13 cellular contexts compared by ENCODE assay signal in genomic region chr1:47181955-47182680, GRCh38. TPM values are rescaled to one million over a fixed set of nuclear protein-coding genes. Genes with fewer than 3 reads are reported as not detected.
DNase-seq lines count a peak whose midpoint lies in the region; ATAC-seq, FAIRE-seq and TF ChIP-seq lines count a peak whose summit lies in the region.
"Had no signal": no experiment of that assay in that cellular context is flagged by ENCODE, and none has a peak within 500 bp of the region (broad histone marks: within the 10 kb centered on the region; RNA-seq: fewer than 3 reads in every experiment).

No MANE protein-coding gene starts in this region.

- POLR2A ChIA-PET in PC-3 (lab: Charles Lee; ENCODE audit: unreplicated experiment) (interaction anchor here (0.5 kb wide), 1 partner anchor 1472 kb away, joined by 3 read pairs; no protein-coding TSS in a partner anchor), endothelial cell of umbilical vein (lab: Charles Lee) (no interaction called here), OCI-LY7 (lab: Charles Lee) (interaction anchor here (0.6 kb wide), 1 partner anchor 56 kb away, joined by 3 read pairs; no protein-coding TSS in a partner anchor)

- H4K91ac ChIP-seq in H9 (ENCODE audit: insufficient read length, low read depth, low read length): no peak overlapping the region

- TF ChIP-seq POLR2A in endothelial cell of umbilical vein (IDR thresholded peaks at IDR 0.05; ENCODE audit: low read depth, low read length): no peak

- H3K27me3 Mint-ChIP-seq in neural crest cell (ENCODE audit: low read depth) (peaks cover 36% of the 10 kb centered on the region), H9 (ENCODE audit: low read depth) (peaks cover 67% of the 10 kb centered on the region)

- no peaks in the 10 kb centered on the region for H3F3A ChIP-seq in PC-3 (ENCODE audit: low read length, unreplicated experiment)

- H3K14ac ChIP-seq in H9 (ENCODE audit: insufficient read depth, low read length): no peak overlapping the region

- H3K36me3 ChIP-seq in PC-3 (ENCODE audit: low read depth, low read length) (no peaks in the 10 kb centered on the region), endothelial cell of umbilical vein (ENCODE audit: control insufficient read depth in 2 of 2, extremely low read depth in 1 of 2, insufficient read depth in 2 of 2, low read length in 2 of 2) (no peaks in the 10 kb centered on the region), OCI-LY7 (ENCODE audit: insufficient read depth, low read length) (no peaks in the 10 kb centered on the region)
- H3K36me3 ChIP-seq: heart left ventricle had no signal

- no peaks in the 10 kb centered on the region for H3K9me3 ChIP-seq in PC-3 (ENCODE audit: low read length)
- no peaks in the 10 kb centered on the region for H3K9me3 ChIP-seq in endothelial cell of umbilical vein (replicated peaks; ENCODE audit: control insufficient read depth, insufficient read depth, low read length)
- H3K9me3 ChIP-seq in OCI-LY7 (ENCODE audit: low read length): no peaks in the 10 kb centered on the region
- no peaks in the 10 kb centered on the region for H3K9me3 ChIP-seq in H9 (ENCODE audit: control insufficient read depth, low read depth, low read length)
- H3K9me3 ChIP-seq: heart left ventricle had no signal

- H3K56ac ChIP-seq in H9 (ENCODE audit: insufficient read length, low read depth, low read length): no peak overlapping the region

- no peak overlapping the region for H3K4ac ChIP-seq in H9 (ENCODE audit: low read depth, low read length)

- CTCF ChIA-PET in PC-3 (lab: Charles Lee) (no interaction called here), endothelial cell of umbilical vein (lab: Charles Lee) (interaction anchor here (0.6 to 8.1 kb wide), 5 partner anchors 10 to 544 kb away, joined by 3 to 223 read pairs (median 8); partner anchors contain the start of gene FOXD2), OCI-LY7 (lab: Charles Lee; ENCODE audit: unreplicated experiment) (no interaction called here)

- H3K9ac ChIP-seq in PC-3 (ENCODE audit: low read length) (no peak overlapping the region), endothelial cell of umbilical vein (replicated peaks; ENCODE audit: extremely low read depth, insufficient read depth, low read length) (no peak overlapping the region), H9 (ENCODE audit: extremely low read depth, insufficient read length, low read length) (no peak overlapping the region)

- peaks cover 12% of the 10 kb centered on the region for H3K4me1 Mint-ChIP-seq in neural crest cell
- peaks cover 16 to 18% of the 10 kb centered on the region in 2 experiments for H3K4me1 Mint-ChIP-seq in H9

- H3K36me3 Mint-ChIP-seq in neural crest cell (ENCODE audit: low read depth) (no peaks in the 10 kb centered on the region), H9 (ENCODE audit: insufficient read depth in 1 of 3, low read depth in 3 of 3) (0 out of 7 replicates have a peak, but pooled peaks cover 0 to 3% (median 0%) of the 10 kb centered on the region in 3 experiments)
- H3K36me3 Mint-ChIP-seq: CD14-positive monocyte; naive thymus-derived CD8-positive, alpha-beta T cell had no signal

- peak; percentile 95 for FAIRE-seq in endothelial cell of umbilical vein (lab: Jason Lieb, UNC)

- H3K4me1 ChIP-seq in PC-3 (ENCODE audit: insufficient read depth, low read length) (peaks cover 6% of the 10 kb centered on the region), endothelial cell of umbilical vein (ENCODE audit: control insufficient read depth, extremely low read depth, insufficient read depth, low read length) (peaks cover 19% of the 10 kb centered on the region), OCI-LY7 (ENCODE audit: insufficient read depth, low read length, poor library complexity, severe bottlenecking) (no peaks in the 10 kb centered on the region), H9 (ENCODE audit: insufficient read depth, low read length) (0 out of 2 replicates have a peak, but pooled peaks cover 2% of the 10 kb centered on the region)

- H3K27me3 ChIP-seq in PC-3 (ENCODE audit: low read length) (no peaks in the 10 kb centered on the region), endothelial cell of umbilical vein (ENCODE audit: control insufficient read depth in 2 of 2, insufficient read depth in 2 of 2, low read length in 2 of 2) (no peaks in the 10 kb centered on the region), H9 (ENCODE audit: insufficient read depth, low read length) (peaks cover 4% of the 10 kb centered on the region; the same call in 1 of the 2 replicates)

- no peaks in the 10 kb centered on the region for H3K79me2 ChIP-seq in PC-3 (ENCODE audit: low read length)
- no peaks in the 10 kb centered on the region for H3K79me2 ChIP-seq in endothelial cell of umbilical vein (ENCODE audit: control insufficient read depth, insufficient read depth, low read length)
- no peaks in the 10 kb centered on the region for H3K79me2 ChIP-seq in OCI-LY7 (ENCODE audit: insufficient read depth, low read depth, low read length)
- H3K79me2 ChIP-seq in H9 (ENCODE audit: insufficient read depth, low read length): no peaks in the 10 kb centered on the region

- H3K9me2 ChIP-seq in PC-3 (replicated peaks; ENCODE audit: low read length): no peaks in the 10 kb centered on the region
- no peaks in the 10 kb centered on the region for H3K9me2 ChIP-seq in OCI-LY7 (ENCODE audit: insufficient read depth, low read length)

- no peak overlapping the region for H4K8ac ChIP-seq in H9 (replicated peaks; ENCODE audit: insufficient read length, low read depth, low read length)

- no peak overlapping the region for H2BK20ac ChIP-seq in H9 (ENCODE audit: low read depth, low read length, poor library complexity, severe bottlenecking)

- H2BK12ac ChIP-seq in H9 (ENCODE audit: insufficient read length, low read depth, low read length): no peak overlapping the region

- peaks cover 8% of the 10 kb centered on the region for H3K23me2 ChIP-seq in H9 (ENCODE audit: insufficient read length, low read depth, low read length, poor library complexity, severe bottlenecking)

- peak overlapping the region; percentile 8 for H3K27ac Mint-ChIP-seq in neural crest cell (ENCODE audit: unreplicated experiment)
- peak overlapping the region in 1 of 3 experiments; percentile 52; a peak in 1 of 7 replicates for H3K27ac Mint-ChIP-seq in H9
- H3K27ac Mint-ChIP-seq: CD14-positive monocyte; naive thymus-derived CD8-positive, alpha-beta T cell had no signal

- no peaks in the 10 kb centered on the region for H3K79me1 ChIP-seq in H9 (ENCODE audit: insufficient read depth, low read depth, low read length, poor library complexity, severe bottlenecking)

- H3K23ac ChIP-seq in H9 (ENCODE audit: insufficient read length, low read depth, low read length): no peak overlapping the region

- no TSS peak for BruUV-seq in PC-3 (replicated peaks; lab: Mats Ljungman, UMichigan)
- no TSS peak for BruUV-seq in endothelial cell of umbilical vein (replicated peaks; lab: Mats Ljungman, UMichigan)
- BruUV-seq in OCI-LY7 (replicated peaks; lab: Mats Ljungman, UMichigan): no TSS peak

- no peak overlapping the region for H2BK5ac ChIP-seq in H9 (ENCODE audit: insufficient read length, low read length)

- TF ChIP-seq CTCF in PC-3 (conservative IDR thresholded peaks at IDR 0.05; ENCODE audit: low read depth, low read length): no peak
- TF ChIP-seq CTCF in endothelial cell of umbilical vein (IDR thresholded peaks at IDR 0.05; ENCODE audit: extremely low read depth in 1 of 2, insufficient read depth in 1 of 2, low read depth in 1 of 2, low read length in 2 of 2): no peak
- no peak for TF ChIP-seq CTCF in neural crest cell (conservative IDR thresholded peaks at IDR 0.05)
- no peak for TF ChIP-seq CTCF in OCI-LY7 (conservative IDR thresholded peaks at IDR 0.05; ENCODE audit: low read length)
- no peak for TF ChIP-seq CTCF in H9 (conservative IDR thresholded peaks at IDR 0.05)

- ATAC-seq in PC-3: no peak
- no peak for ATAC-seq in HG03469 (IDR thresholded peaks at IDR 0.05; ENCODE audit: unreplicated experiment)
- ATAC-seq in Right ventricle myocardium superior (ENCODE audit: poor library complexity): no peak
- ATAC-seq: heart left ventricle; naive thymus-derived CD8-positive, alpha-beta T cell had no signal

- no peak overlapping the region for H3T11ph ChIP-seq in H9 (ENCODE audit: low read length)

- no peaks in the 10 kb centered on the region for H3K9me1 ChIP-seq in endothelial cell of umbilical vein (replicated peaks; ENCODE audit: control insufficient read depth, extremely low read depth, insufficient read depth, low read length)

- no peak overlapping the region for H2BK15ac ChIP-seq in H9 (ENCODE audit: low read depth, low read length)

- no peak overlapping the region for H4K5ac ChIP-seq in H9 (ENCODE audit: insufficient read length, low read depth, low read length)

- WGBS in H9 (ENCODE audit: extremely low coverage, insufficient read length, low lambda C conversion rate): no CpG with 5 or more reads among the region's 7 CpGs

- H3K4me3 ChIP-seq in PC-3 (ENCODE audit: low read length) (no peak overlapping the region), endothelial cell of umbilical vein (replicated peaks in 1 of 3; ENCODE audit: insufficient read depth in 1 of 3, low read depth in 1 of 3, low read length in 3 of 3) (no peak overlapping the region), OCI-LY7 (ENCODE audit: low read depth, low read length, poor library complexity, severe bottlenecking) (no peak overlapping the region)
- H3K4me3 ChIP-seq: heart left ventricle had no signal

- H4K20me1 ChIP-seq in PC-3 (ENCODE audit: low read length) (no peaks in the 10 kb centered on the region), endothelial cell of umbilical vein (replicated peaks; ENCODE audit: control insufficient read depth, extremely low read depth, insufficient read depth, low read length) (no peaks in the 10 kb centered on the region), OCI-LY7 (ENCODE audit: insufficient read depth, low read length) (no peaks in the 10 kb centered on the region), H9 (ENCODE audit: control insufficient read depth, insufficient read depth, insufficient read length) (no peaks in the 10 kb centered on the region)

- intact Hi-C loops in PC-3 (cut with micrococcal nuclease) (no loop called here), endothelial cell of umbilical vein (cut with micrococcal nuclease) (no loop called here), OCI-LY7 (cut with micrococcal nuclease; ENCODE audit: unreplicated experiment) (no loop called here), Right ventricle myocardium superior (cut with DNase I) (loop anchor here (10.0 kb wide), 1 partner anchor 253 kb away; the partner anchor contains the start of gene FOXD2)

- H2BK120ac ChIP-seq in H9 (ENCODE audit: low read depth, low read length, poor library complexity, severe bottlenecking): no peak overlapping the region

- no peak overlapping the region for H2AK5ac ChIP-seq in H9 (ENCODE audit: insufficient read length, low read length)

- dilution Hi-C loops in endothelial cell of umbilical vein (cut with MboI; ENCODE audit: extremely low pct_ligation_motif_present, low sequenced_read_pairs): no loop called here

- H3K4me3 Mint-ChIP-seq in neural crest cell: no peak overlapping the region
- peak overlapping the region in 1 of 2 experiments; percentile 19; a peak in 1 of 5 replicates for H3K4me3 Mint-ChIP-seq in H9
- H3K4me3 Mint-ChIP-seq: CD14-positive monocyte; naive thymus-derived CD8-positive, alpha-beta T cell had no signal

- peak; percentile 59 for DNase-seq in H4 (ENCODE audit: low spot score)
- DNase-seq in PC-3: peak; percentile 34
- DNase-seq in endothelial cell of umbilical vein (ENCODE audit: low read depth, low spot score): peak; percentile 75
- no peak for DNase-seq in neural crest cell (ENCODE audit: low read depth, low spot score)
- no peak for DNase-seq in OCI-LY7 (ENCODE audit: low spot score)
- no peak for DNase-seq in H9
- DNase-seq in Right ventricle myocardium superior: no peak
- DNase-seq: activated T-cell treated with anti-CD3 and anti-CD28 coated beads, Interleukin-2, amount 50 U/mL, for 48 hours; heart left ventricle; naive thymus-derived CD8-positive, alpha-beta T cell; NCI-H187 had no signal

- no peak overlapping the region for H3K18ac ChIP-seq in H9 (ENCODE audit: insufficient read length, low read depth, low read length)

- H3K9me3 Mint-ChIP-seq in neural crest cell (no peaks in the 10 kb centered on the region), H9 (peaks cover 5 to 10% of the 10 kb centered on the region in 2 experiments; a peak in 2 of 5 replicates)
- H3K9me3 Mint-ChIP-seq: naive thymus-derived CD8-positive, alpha-beta T cell had no signal

- H2AFZ ChIP-seq in PC-3 (ENCODE audit: low read length) (no peak overlapping the region), endothelial cell of umbilical vein (ENCODE audit: low read depth, low read length) (peak overlapping the region; percentile 12), OCI-LY7 (ENCODE audit: low read length) (no peak overlapping the region), H9 (ENCODE audit: low read length) (no peak overlapping the region)

- no peak overlapping the region for H3K27ac ChIP-seq in PC-3 (ENCODE audit: low read length)
- no peak overlapping the region for H3K27ac ChIP-seq in endothelial cell of umbilical vein (ENCODE audit: insufficient read depth, low read depth, low read length)
- no peak overlapping the region for H3K27ac ChIP-seq in OCI-LY7 (ENCODE audit: low read depth, low read length, poor library complexity, severe bottlenecking)
- H3K27ac ChIP-seq in H9 (ENCODE audit: insufficient read length, low read depth, low read length): no peak overlapping the region
- H3K27ac ChIP-seq: heart left ventricle had no signal

- H3K4me2 ChIP-seq in PC-3 (ENCODE audit: low read length) (no peak overlapping the region), endothelial cell of umbilical vein (ENCODE audit: insufficient read depth, low read length) (peak overlapping the region; percentile 11), OCI-LY7 (ENCODE audit: low read length) (no peak overlapping the region), H9 (ENCODE audit: insufficient read depth, insufficient read length, low read length) (no peak overlapping the region)

RNA-seq across cellular contexts. Expression of gene PDZK1IP1, which starts 7.7 kb away (rescaled TPM):
- total RNA-seq in H4 (2014; rRNA removed; shearing (Covaris generic)): not detected in 2 replicates
- total RNA-seq in PC-3 (2014; rRNA removed) (not detected in 2 replicates), endothelial cell of umbilical vein (not detected in 2 replicates), neural crest cell (not detected in 2 replicates), OCI-LY7 (2022) (not detected in 2 replicates), H9 (2021) (not detected in 2 replicates), Right ventricle myocardium superior (not detected)
- 0.52 and 0.60 TPM in 2 replicates for polyA plus RNA-seq in endothelial cell of umbilical vein
- 0.44 and 0.52 TPM in 2 replicates for polyA plus RNA-seq in endothelial cell of umbilical vein (2011; cell fraction: cytosol; rRNA removed)
- polyA plus RNA-seq in endothelial cell of umbilical vein (2011; cell fraction: nucleus; rRNA removed): 0.32 TPM in 1 of 2 replicates, not detected in the other
- polyA plus RNA-seq in endothelial cell of umbilical vein (2012): not detected in 2 replicates
- polyA minus RNA-seq in endothelial cell of umbilical vein: 0.42 TPM in 1 of 2 replicates, not detected in the other
- not detected for polyA minus RNA-seq in endothelial cell of umbilical vein (2011; cell fraction: cytosol; rRNA and poly(A)+ RNA removed)
- polyA minus RNA-seq in endothelial cell of umbilical vein (2011; cell fraction: nucleus; rRNA and poly(A)+ RNA removed): 0.87 TPM in 1 of 2 replicates, not detected in the other
- total RNA-seq in OCI-LY7 (2014; rRNA removed; shearing (Covaris generic)): not detected in 2 replicates
- total RNA-seq: naive thymus-derived CD8-positive, alpha-beta T cell had no signal
- polyA plus RNA-seq: heart left ventricle; naive thymus-derived CD8-positive, alpha-beta T cell had no signal

RNA-seq across cellular contexts. Expression of gene CYP4A22, which starts 44.9 kb away (rescaled TPM):
- total RNA-seq in H4 (2014; rRNA removed; shearing (Covaris generic)): not detected in 2 replicates
- total RNA-seq in PC-3 (2014; rRNA removed): not detected in 2 replicates
- not detected in 2 replicates for total RNA-seq in endothelial cell of umbilical vein
- not detected in 2 replicates for polyA plus RNA-seq in endothelial cell of umbilical vein
- polyA plus RNA-seq in endothelial cell of umbilical vein (2011; cell fraction: cytosol; rRNA removed): not detected in 2 replicates
- not detected in 2 replicates for polyA plus RNA-seq in endothelial cell of umbilical vein (2011; cell fraction: nucleus; rRNA removed)
- not detected in 2 replicates for polyA plus RNA-seq in endothelial cell of umbilical vein (2012)
- not detected in 2 replicates for polyA minus RNA-seq in endothelial cell of umbilical vein
- not detected for polyA minus RNA-seq in endothelial cell of umbilical vein (2011; cell fraction: cytosol; rRNA and poly(A)+ RNA removed)
- not detected in 2 replicates for polyA minus RNA-seq in endothelial cell of umbilical vein (2011; cell fraction: nucleus; rRNA and poly(A)+ RNA removed)
- total RNA-seq in neural crest cell: not detected in 2 replicates
- not detected in 2 replicates for total RNA-seq in OCI-LY7 (2014; rRNA removed; shearing (Covaris generic))
- total RNA-seq in OCI-LY7 (2022): not detected in 2 replicates
- not detected in 2 replicates for total RNA-seq in H9 (2021)
- 0.16 TPM for total RNA-seq in Right ventricle myocardium superior
- total RNA-seq: naive thymus-derived CD8-positive, alpha-beta T cell had no signal
- polyA plus RNA-seq: CD14-positive monocyte; naive thymus-derived CD8-positive, alpha-beta T cell had no signal

RNA-seq across cellular contexts. Expression of gene TAL1, which starts 49.9 kb away (rescaled TPM):
- 0.10 and 0.27 TPM in 2 replicates for total RNA-seq in H4 (2014; rRNA removed; shearing (Covaris generic))
- total RNA-seq in PC-3 (2014; rRNA removed) (not detected in 2 replicates), endothelial cell of umbilical vein (50.2 and 52.4 TPM in 2 replicates), neural crest cell (0.11 and 0.21 TPM in 2 replicates), OCI-LY7 (2022) (not detected in 2 replicates), H9 (2021) (0.04 TPM in 1 of 2 replicates, not detected in the other), Right ventricle myocardium superior (3.8 TPM)
- 30.8 and 36.7 TPM in 2 replicates for polyA plus RNA-seq in endothelial cell of umbilical vein
- polyA plus RNA-seq in endothelial cell of umbilical vein (2011; cell fraction: cytosol; rRNA removed): 24.1 and 26.3 TPM in 2 replicates
- 82.5 and 84.2 TPM in 2 replicates for polyA plus RNA-seq in endothelial cell of umbilical vein (2011; cell fraction: nucleus; rRNA removed)
- polyA plus RNA-seq in endothelial cell of umbilical vein (2012): 23.0 and 23.4 TPM in 2 replicates
- 60.3 and 68.1 TPM in 2 replicates for polyA minus RNA-seq in endothelial cell of umbilical vein
- polyA minus RNA-seq in endothelial cell of umbilical vein (2011; cell fraction: cytosol; rRNA and poly(A)+ RNA removed): not detected
- polyA minus RNA-seq in endothelial cell of umbilical vein (2011; cell fraction: nucleus; rRNA and poly(A)+ RNA removed): 28.8 and 35.0 TPM in 2 replicates
- total RNA-seq in OCI-LY7 (2014; rRNA removed; shearing (Covaris generic)): not detected in 2 replicates
- total RNA-seq: naive thymus-derived CD8-positive, alpha-beta T cell had no signal
- polyA plus RNA-seq: naive thymus-derived CD8-positive, alpha-beta T cell had no signal

Comparison
In these comparisons a context has a peak if more than half of its experiments do, and no peak if none do; other contexts are left out.
1. DNase-seq: peak in H4 (single experiment), PC-3 (single experiment) and endothelial cell of umbilical vein (single experiment); none in neural crest cell (single experiment), OCI-LY7 (single experiment), H9 (single experiment) and Right ventricle myocardium superior (single experiment).
2. RNA of gene TAL1, which starts 49.9 kb away (total RNA-seq): 50.2 to 52.4 TPM in endothelial cell of umbilical vein; 3.8 TPM in Right ventricle myocardium superior (single experiment), 0.10 to 0.27 TPM in H4, 0.11 to 0.21 TPM in neural crest cell, 0.04 TPM in H9, not detected in PC-3 and not detected in OCI-LY7; every median in the first group is over 10 times any median in the second.